ENCODE assay signal across 1 cellular context in genomic region chr3:121834734-121835709, GRCh38.
TF ChIP-seq lines count a peak whose summit lies in the region.

TSS of gene EAF2 (plus strand) at chr3:121835209. CDS start at chr3:121835286, 77 bp downstream.
TSS of gene IQCB1 (minus strand) at chr3:121835060. CDS start at chr3:121828960, 6,100 bp downstream.

TF ChIP-seq in HepG2, 621 proteins besides CTCF, POLR2A, EP300 and RAD21 (continued from another document and continues in another):
- TF ChIP-seq, protein P1, sequence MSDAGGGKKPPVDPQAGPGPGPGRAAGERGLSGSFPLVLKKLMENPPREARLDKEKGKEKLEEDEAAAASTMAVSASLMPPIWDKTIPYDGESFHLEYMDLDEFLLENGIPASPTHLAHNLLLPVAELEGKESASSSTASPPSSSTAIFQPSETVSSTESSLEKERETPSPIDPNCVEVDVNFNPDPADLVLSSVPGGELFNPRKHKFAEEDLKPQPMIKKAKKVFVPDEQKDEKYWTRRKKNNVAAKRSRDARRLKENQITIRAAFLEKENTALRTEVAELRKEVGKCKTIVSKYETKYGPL (CRISPR knock-in tag; IDR thresholded peaks at IDR 0.05) = peak; percentile 66; the same call in 1 of the 2 replicates
- TF ChIP-seq ZNF501 (CRISPR knock-in tag; IDR thresholded peaks at IDR 0.05) (peak; percentile 96), SSRP1 (CRISPR knock-in tag; IDR thresholded peaks at IDR 0.05) (no peak), ZNF629 (CRISPR knock-in tag; conservative IDR thresholded peaks at IDR 0.05) (no peak), ZFAT (CRISPR knock-in tag; conservative IDR thresholded peaks at IDR 0.05) (0 out of 2 replicates have a peak, but pooled peaks have one; percentile 56), ZNF329 (CRISPR knock-in tag; IDR thresholded peaks at IDR 0.05; ENCODE audit: low read depth) (peak; percentile 85; the same call in 1 of the 2 replicates), DNMT3B (CRISPR knock-in tag; conservative IDR thresholded peaks at IDR 0.05) (peak; percentile 91), KDM2A (CRISPR knock-in tag; IDR thresholded peaks at IDR 0.05; ENCODE audit: borderline replicate concordance, low read depth) (peak; percentile 74; the same call in 1 of the 2 replicates), JDP2 (CRISPR knock-in tag; IDR thresholded peaks at IDR 0.05; ENCODE audit: borderline replicate concordance) (no peak), NFIC (IDR thresholded peaks at IDR 0.05; ENCODE audit: low read length) (no peak), ZMYM4 (CRISPR knock-in tag; IDR thresholded peaks at IDR 0.05) (peak; percentile 88), ZNF124 (CRISPR knock-in tag; IDR thresholded peaks at IDR 0.05) (peak; percentile 59; the same call in 1 of the 2 replicates), KMT2B (CRISPR knock-in tag; IDR thresholded peaks at IDR 0.05) (peak; percentile 88), BRD4 (CRISPR knock-in tag; IDR thresholded peaks at IDR 0.05) (peak; percentile 42; the same call in 1 of the 2 replicates), RFXAP (CRISPR knock-in tag; IDR thresholded peaks at IDR 0.05; ENCODE audit: borderline replicate concordance) (0 out of 2 replicates have a peak, but pooled peaks have one; percentile 23), NFYB (CRISPR knock-in tag; IDR thresholded peaks at IDR 0.05) (peak; percentile 78), ZNF704 (CRISPR knock-in tag; IDR thresholded peaks at IDR 0.05; ENCODE audit: borderline replicate concordance) (peak; percentile 25; the same call in 1 of the 2 replicates), ZNF224 (CRISPR knock-in tag; IDR thresholded peaks at IDR 0.05) (no peak; the same call in 1 of the 2 replicates), ZNF724P (CRISPR knock-in tag; IDR thresholded peaks at IDR 0.05; ENCODE audit: borderline replicate concordance) (peak; percentile 30; the same call in 1 of the 2 replicates), ZNF383 (CRISPR knock-in tag; IDR thresholded peaks at IDR 0.05; ENCODE audit: borderline replicate concordance) (no peak), MAZ (IDR thresholded peaks at IDR 0.05; ENCODE audit: borderline replicate concordance, low read depth, low read length) (peak; percentile 37; the same call in 1 of the 2 replicates), MAZ (CRISPR knock-in tag; IDR thresholded peaks at IDR 0.05; ENCODE audit: low read depth) (no peak; the same call in 1 of the 2 replicates), CREM (IDR thresholded peaks at IDR 0.05) (0 out of 2 replicates have a peak, but pooled peaks have one; percentile 48), CREM (CRISPR knock-in tag; IDR thresholded peaks at IDR 0.05) (no peak), TP53 (CRISPR knock-in tag; conservative IDR thresholded peaks at IDR 0.05) (no peak), PATZ1 (CRISPR knock-in tag; IDR thresholded peaks at IDR 0.05) (no peak), ZNF569 (CRISPR knock-in tag; IDR thresholded peaks at IDR 0.05; ENCODE audit: borderline replicate concordance) (peak; percentile 75; the same call in 1 of the 2 replicates), NR2F6 (IDR thresholded peaks at IDR 0.05) (no peak), NR2F6 (CRISPR knock-in tag; IDR thresholded peaks at IDR 0.05) (peak; percentile 14; the same call in 1 of the 2 replicates), SRF (IDR thresholded peaks at IDR 0.05; ENCODE audit: low read depth, low read length) (no peak), SAP130 (CRISPR knock-in tag; IDR thresholded peaks at IDR 0.05; ENCODE audit: low read depth) (peak; percentile 80), ZBTB33 (CRISPR knock-in tag; IDR thresholded peaks at IDR 0.05) (no peak), ZBTB21 (CRISPR knock-in tag; IDR thresholded peaks at IDR 0.05) (no peak), ZNF883 (CRISPR knock-in tag; IDR thresholded peaks at IDR 0.05; ENCODE audit: not compliant biosample characterization) (peak; percentile 95), GMEB2 (CRISPR knock-in tag; IDR thresholded peaks at IDR 0.05; ENCODE audit: low read depth) (peak; percentile 83), ZBTB43 (CRISPR knock-in tag; conservative IDR thresholded peaks at IDR 0.05) (peak; percentile 49; the same call in 1 of the 2 replicates), NBN (conservative IDR thresholded peaks at IDR 0.05) (no peak), NONO (IDR thresholded peaks at IDR 0.05) (no peak), NONO (CRISPR knock-in tag; conservative IDR thresholded peaks at IDR 0.05) (0 out of 2 replicates have a peak, but pooled peaks have one; percentile 37), PRPF4 (IDR thresholded peaks at IDR 0.05; ENCODE audit: low read depth, low read length, poor library complexity, severe bottlenecking) (no peak), IKZF4 (CRISPR knock-in tag; IDR thresholded peaks at IDR 0.05; ENCODE audit: borderline replicate concordance, low read depth, not compliant biosample characterization) (peak; percentile 36), ZNF616 (CRISPR knock-in tag; IDR thresholded peaks at IDR 0.05; ENCODE audit: low read depth) (no peak), ZNF788 (CRISPR knock-in tag; IDR thresholded peaks at IDR 0.05; ENCODE audit: borderline replicate concordance) (peak; percentile 62), ZBTB3 (CRISPR knock-in tag; IDR thresholded peaks at IDR 0.05; ENCODE audit: borderline replicate concordance, low read depth) (0 out of 2 replicates have a peak, but pooled peaks have one; percentile 33), IKZF1 (IDR thresholded peaks at IDR 0.05) (no peak), NCOA1 (CRISPR knock-in tag; IDR thresholded peaks at IDR 0.05) (0 out of 2 replicates have a peak, but pooled peaks have one; percentile 58)
- TF ChIP-seq, protein P2, sequence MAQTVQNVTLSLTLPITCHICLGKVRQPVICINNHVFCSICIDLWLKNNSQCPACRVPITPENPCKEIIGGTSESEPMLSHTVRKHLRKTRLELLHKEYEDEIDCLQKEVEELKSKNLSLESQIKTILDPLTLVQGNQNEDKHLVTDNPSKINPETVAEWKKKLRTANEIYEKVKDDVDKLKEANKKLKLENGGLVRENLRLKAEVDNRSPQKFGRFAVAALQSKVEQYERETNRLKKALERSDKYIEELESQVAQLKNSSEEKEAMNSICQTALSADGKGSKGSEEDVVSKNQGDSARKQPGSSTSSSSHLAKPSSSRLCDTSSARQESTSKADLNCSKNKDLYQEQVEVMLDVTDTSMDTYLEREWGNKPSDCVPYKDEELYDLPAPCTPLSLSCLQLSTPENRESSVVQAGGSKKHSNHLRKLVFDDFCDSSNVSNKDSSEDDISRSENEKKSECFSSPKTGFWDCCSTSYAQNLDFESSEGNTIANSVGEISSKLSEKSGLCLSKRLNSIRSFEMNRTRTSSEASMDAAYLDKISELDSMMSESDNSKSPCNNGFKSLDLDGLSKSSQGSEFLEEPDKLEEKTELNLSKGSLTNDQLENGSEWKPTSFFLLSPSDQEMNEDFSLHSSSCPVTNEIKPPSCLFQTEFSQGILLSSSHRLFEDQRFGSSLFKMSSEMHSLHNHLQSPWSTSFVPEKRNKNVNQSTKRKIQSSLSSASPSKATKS (CRISPR knock-in tag; IDR thresholded peaks at IDR 0.05) = no peak
- TF ChIP-seq, protein P3, sequence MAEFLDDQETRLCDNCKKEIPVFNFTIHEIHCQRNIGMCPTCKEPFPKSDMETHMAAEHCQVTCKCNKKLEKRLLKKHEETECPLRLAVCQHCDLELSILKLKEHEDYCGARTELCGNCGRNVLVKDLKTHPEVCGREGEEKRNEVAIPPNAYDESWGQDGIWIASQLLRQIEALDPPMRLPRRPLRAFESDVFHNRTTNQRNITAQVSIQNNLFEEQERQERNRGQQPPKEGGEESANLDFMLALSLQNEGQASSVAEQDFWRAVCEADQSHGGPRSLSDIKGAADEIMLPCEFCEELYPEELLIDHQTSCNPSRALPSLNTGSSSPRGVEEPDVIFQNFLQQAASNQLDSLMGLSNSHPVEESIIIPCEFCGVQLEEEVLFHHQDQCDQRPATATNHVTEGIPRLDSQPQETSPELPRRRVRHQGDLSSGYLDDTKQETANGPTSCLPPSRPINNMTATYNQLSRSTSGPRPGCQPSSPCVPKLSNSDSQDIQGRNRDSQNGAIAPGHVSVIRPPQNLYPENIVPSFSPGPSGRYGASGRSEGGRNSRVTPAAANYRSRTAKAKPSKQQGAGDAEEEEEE (CRISPR knock-in tag; IDR thresholded peaks at IDR 0.05; ENCODE audit: borderline replicate concordance) = 0 out of 2 replicates have a peak, but pooled peaks have one; percentile 51
- TF ChIP-seq, protein P4, sequence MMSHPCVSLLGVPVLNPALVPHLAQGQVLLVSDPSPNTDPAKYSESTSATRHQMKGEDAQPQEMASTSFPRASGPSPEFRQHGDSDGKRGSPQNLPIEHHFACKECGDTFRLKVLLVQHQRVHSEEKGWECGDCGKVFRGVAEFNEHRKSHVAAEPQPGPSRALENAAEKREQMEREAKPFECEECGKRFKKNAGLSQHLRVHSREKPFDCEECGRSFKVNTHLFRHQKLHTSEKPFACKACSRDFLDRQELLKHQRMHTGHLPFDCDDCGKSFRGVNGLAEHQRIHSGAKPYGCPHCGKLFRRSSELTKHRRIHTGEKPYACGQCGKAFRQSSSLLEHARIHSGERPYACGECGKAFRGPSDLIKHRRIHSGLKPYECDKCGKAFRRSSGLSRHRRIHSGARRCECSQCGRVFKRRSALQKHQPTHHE (CRISPR knock-in tag; IDR thresholded peaks at IDR 0.05; ENCODE audit: borderline replicate concordance) = peak; percentile 19; the same call in 1 of the 2 replicates
- TF ChIP-seq, protein P5, sequence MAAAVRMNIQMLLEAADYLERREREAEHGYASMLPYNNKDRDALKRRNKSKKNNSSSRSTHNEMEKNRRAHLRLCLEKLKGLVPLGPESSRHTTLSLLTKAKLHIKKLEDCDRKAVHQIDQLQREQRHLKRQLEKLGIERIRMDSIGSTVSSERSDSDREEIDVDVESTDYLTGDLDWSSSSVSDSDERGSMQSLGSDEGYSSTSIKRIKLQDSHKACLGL (CRISPR knock-in tag; IDR thresholded peaks at IDR 0.05) = peak; percentile 78
